1 cellular context compared by ENCODE assay signal in genomic region chr4:52588097-52588496, GRCh38.
TF ChIP-seq lines count a peak whose summit lies in the region.

No MANE protein-coding gene starts in this region.

TF ChIP-seq in GM12878, 131 proteins besides CTCF, POLR2A, EP300 and RAD21 (continued from another document):
- TF ChIP-seq SMC3 (IDR thresholded peaks at IDR 0.05; ENCODE audit: borderline replicate concordance, low read length) = peak; percentile 63; the same call in 1 of the 2 replicates
- TF ChIP-seq ZBED1 (IDR thresholded peaks at IDR 0.05; ENCODE audit: borderline replicate concordance) = no peak
- no peak for TF ChIP-seq IRF5 (IDR thresholded peaks at IDR 0.05; ENCODE audit: borderline replicate concordance)
- TF ChIP-seq CHD4 (IDR thresholded peaks at IDR 0.05) = no peak
- no peak for TF ChIP-seq JUNB (IDR thresholded peaks at IDR 0.05)
- TF ChIP-seq ZZZ3 (IDR thresholded peaks at IDR 0.05; ENCODE audit: control insufficient read depth, insufficient read length, low read depth) = no peak
